Comparison of ENCODE assay signal across 9 cellular contexts in genomic region chr4:95572304-95572991, GRCh38. TPM values are rescaled to one million over a fixed set of nuclear protein-coding genes. Genes with fewer than 3 reads are reported as not detected.
A peak's percentile ranks its signal among the peaks of the same experiment; 100 is the strongest.
DNase-seq lines count a peak whose midpoint lies in the region; ATAC-seq and TF ChIP-seq lines count a peak whose summit lies in the region.
"Had no signal": no experiment of that assay in that cellular context is flagged by ENCODE, and none has a peak within 500 bp of the region (broad histone marks: within the 10 kb centered on the region; RNA-seq: fewer than 3 reads in every experiment).

No MANE protein-coding gene starts in this region.

- H3K9me3 ChIP-seq in Peyer's patch: no peaks in the 10 kb centered on the region

- H3K36me3 ChIP-seq in Peyer's patch: no peaks in the 10 kb centered on the region

- H3K4me3 ChIP-seq in Peyer's patch (no peak overlapping the region), epithelial cell of proximal tubule (ENCODE audit: low read depth, low read length) (no peak overlapping the region)

- TF ChIP-seq CTCF in Peyer's patch (IDR thresholded peaks at IDR 0.05) (no peak), epithelial cell of proximal tubule (conservative IDR thresholded peaks at IDR 0.05; ENCODE audit: low read depth, low read length) (no peak), neural crest cell (conservative IDR thresholded peaks at IDR 0.05) (no peak)

- H3K36me3 Mint-ChIP-seq in neural crest cell (ENCODE audit: low read depth): peaks cover 18% of the 10 kb centered on the region

- no peaks in the 10 kb centered on the region for H3K4me1 ChIP-seq in Peyer's patch

- H3K27ac ChIP-seq in Peyer's patch: no peak overlapping the region

- H3K27me3 ChIP-seq in Peyer's patch: no peaks in the 10 kb centered on the region

- peaks cover 34% of the 10 kb centered on the region for H3K9me3 Mint-ChIP-seq in neural crest cell

- H3K4me3 Mint-ChIP-seq in neural crest cell: no peak overlapping the region

- H3K27ac Mint-ChIP-seq in neural crest cell (ENCODE audit: unreplicated experiment): peak overlapping the region; percentile 63

- peaks cover 10% of the 10 kb centered on the region for H3K4me1 Mint-ChIP-seq in neural crest cell

- no peaks in the 10 kb centered on the region for H3K27me3 Mint-ChIP-seq in neural crest cell (ENCODE audit: low read depth)

- ATAC-seq in GM18868 (IDR thresholded peaks at IDR 0.05; ENCODE audit: unreplicated experiment): no peak

- peak; percentile 9 for DNase-seq in GF-D8 (lab: John Stamatoyannopoulos, UW)
- DNase-seq in Peyer's patch: peak in 2 of 3 donors; percentile 16 to 54
- DNase-seq in epithelial cell of proximal tubule (ENCODE audit: low read depth): peak; percentile 66
- DNase-seq in neural crest cell (ENCODE audit: low read depth, low spot score): no peak
- no peak for DNase-seq in Ammon's horn (ENCODE audit: low spot score)
- DNase-seq in cerebellar nuclear complex (lab: John Stamatoyannopoulos, UW): no peak
- no peak for DNase-seq in activated naive CD4-positive, alpha-beta T cell treated with anti-CD3 and anti-CD28 coated beads, Interleukin-2, amount 50 U/mL, for 16 hours
- DNase-seq: NCI-H1930 had no signal

- TF ChIP-seq POLR2A in Peyer's patch (IDR thresholded peaks at IDR 0.05): no peak

RNA-seq across cellular contexts. Expression of gene UNC5C, which starts 23.7 kb away (rescaled TPM):
- 10 to 100 TPM in 1 of 4 donors, 1 to 10 TPM in 3; 2.2 to 19.0 (median 2.5) TPM for total RNA-seq in Peyer's patch
- total RNA-seq in epithelial cell of proximal tubule: 0.72 and 2.2 TPM in 2 replicates
- total RNA-seq in neural crest cell: 6.5 and 7.8 TPM in 2 replicates

Comparison
In these comparisons a context has a peak if more than half of its experiments do, and no peak if none do; other contexts are left out.
1. DNase-seq: peak in GF-D8 (single experiment), Peyer's patch (2 of 3) and epithelial cell of proximal tubule (single experiment); none in neural crest cell (single experiment), Ammon's horn (single experiment), cerebellar nuclear complex (0 of 2) and activated naive CD4-positive, alpha-beta T cell treated with anti-CD3 and anti-CD28 coated beads, Interleukin-2, amount 50 U/mL, for 16 hours (single experiment).